Comparison of ENCODE assay signal across 8 cellular contexts in genomic region chr3:9249273-9250192, GRCh38. TPM values are rescaled to one million over a fixed set of nuclear protein-coding genes. Genes with fewer than 3 reads are reported as not detected.
A peak's percentile ranks its signal among the peaks of the same experiment; 100 is the strongest.
DNase-seq lines count a peak whose midpoint lies in the region; ATAC-seq and TF ChIP-seq lines count a peak whose summit lies in the region.

SRGAP3 (minus strand) TSS chr3:9249646; CDS start chr3:9248951, 695 bp downstream.

- TF ChIP-seq RAD21 in Ishikawa (IDR thresholded peaks at IDR 0.05; ENCODE audit: low read depth) = peak; percentile 40; the same call in 1 of the 2 replicates

- peaks cover 4 to 27% (median 14%) of the 10 kb centered on the region in 3 donors for H3K27me3 Mint-ChIP-seq in naive B cell

- no peak for TF ChIP-seq EP300 in Ishikawa (IDR thresholded peaks at IDR 0.05; ENCODE audit: borderline replicate concordance)

- peaks cover 0 to 3% (median 0%) of the 10 kb centered on the region in 7 donors for H3K9me3 Mint-ChIP-seq in naive B cell
- H3K9me3 Mint-ChIP-seq in stimulated activated effector memory CD8-positive, alpha-beta T cell treated with anti-CD3 and anti-CD28 coated beads, Interleukin-12 subunit alpha, Interleukin-12 subunit beta, amount 100 ng/mL, for 72 hours = no peaks in the 10 kb centered on the region

- DNase-seq in DMS114 treated with DMSO at 0.1 percent for 48 hours (lab: John Stamatoyannopoulos, UW; ENCODE audit: unreplicated experiment) (peak; percentile 93), fibroblast of gingiva (ENCODE audit: low read depth) (peak; percentile 81), naive B cell (peak; percentile 64)
- DNase-seq in activated T-cell treated with anti-CD3 and anti-CD28 coated beads, Interleukin-2, amount 50 U/mL, for 48 hours = peak; percentile 80 to 82
- peak; percentile 42 to 75 for DNase-seq in stimulated activated effector memory CD8-positive, alpha-beta T cell treated with anti-CD3 and anti-CD28 coated beads, Interleukin-12 subunit alpha, Interleukin-12 subunit beta, amount 100 ng/mL, for 72 hours (ENCODE audit: low spot score in 2 of 2)

- peak within 1 kb of the TSS; percentile 85 to 95 (median 92) for H3K4me3 Mint-ChIP-seq in naive B cell
- peak within 1 kb of the TSS; percentile 81 for H3K4me3 Mint-ChIP-seq in stimulated activated effector memory CD8-positive, alpha-beta T cell treated with anti-CD3 and anti-CD28 coated beads, Interleukin-12 subunit alpha, Interleukin-12 subunit beta, amount 100 ng/mL, for 72 hours

- peaks cover 17 to 27% (median 24%) of the 10 kb centered on the region in 3 donors for H3K4me1 Mint-ChIP-seq in naive B cell
- H3K4me1 Mint-ChIP-seq in stimulated activated effector memory CD8-positive, alpha-beta T cell treated with anti-CD3 and anti-CD28 coated beads, Interleukin-12 subunit alpha, Interleukin-12 subunit beta, amount 100 ng/mL, for 72 hours = peaks cover 20% of the 10 kb centered on the region

- no peaks in the 10 kb centered on the region for H3K36me3 Mint-ChIP-seq in naive B cell
- H3K36me3 Mint-ChIP-seq in stimulated activated effector memory CD8-positive, alpha-beta T cell treated with anti-CD3 and anti-CD28 coated beads, Interleukin-12 subunit alpha, Interleukin-12 subunit beta, amount 100 ng/mL, for 72 hours = no peaks in the 10 kb centered on the region

- peak within 1 kb of the TSS in 4 of 6 donors; percentile 36 to 80 (median 57) for H3K27ac Mint-ChIP-seq in naive B cell
- H3K27ac Mint-ChIP-seq in stimulated activated effector memory CD8-positive, alpha-beta T cell treated with anti-CD3 and anti-CD28 coated beads, Interleukin-12 subunit alpha, Interleukin-12 subunit beta, amount 100 ng/mL, for 72 hours = peak within 1 kb of the TSS; percentile 68

- ATAC-seq in GM21619 (IDR thresholded peaks at IDR 0.05; ENCODE audit: unreplicated experiment) (peak; percentile 100), naive B cell (ENCODE audit: low read depth in 2 of 2) (peak; percentile 98 to 99)
- ATAC-seq in stimulated activated effector memory CD8-positive, alpha-beta T cell treated with anti-CD3 and anti-CD28 coated beads, Interleukin-12 subunit alpha, Interleukin-12 subunit beta, amount 100 ng/mL, for 72 hours = peak; percentile 99

TF ChIP-seq in Ishikawa, 13 proteins besides CTCF, POLR2A, EP300 and RAD21:
- TF ChIP-seq ZBTB7A (IDR thresholded peaks at IDR 0.05; ENCODE audit: low read depth) (no peak), FOXM1 (IDR thresholded peaks at IDR 0.05; ENCODE audit: borderline replicate concordance, low read depth) (no peak), NFIC (IDR thresholded peaks at IDR 0.05) (no peak), MAX (IDR thresholded peaks at IDR 0.05) (0 out of 2 replicates have a peak, but pooled peaks have one; percentile 52), CREB1 (IDR thresholded peaks at IDR 0.05; ENCODE audit: low read depth) (peak; percentile 63), CEBPB (IDR thresholded peaks at IDR 0.05) (no peak), YY1 (IDR thresholded peaks at IDR 0.05; ENCODE audit: low read depth) (no peak), TEAD4 (IDR thresholded peaks at IDR 0.05) (no peak), TAF1 (IDR thresholded peaks at IDR 0.05; ENCODE audit: low read depth) (0 out of 2 replicates have a peak, but pooled peaks have one; percentile 23), EGR1 (IDR thresholded peaks at IDR 0.05) (no peak), TCF12 (IDR thresholded peaks at IDR 0.05; ENCODE audit: low read depth) (no peak)
- TF ChIP-seq, protein P1, sequence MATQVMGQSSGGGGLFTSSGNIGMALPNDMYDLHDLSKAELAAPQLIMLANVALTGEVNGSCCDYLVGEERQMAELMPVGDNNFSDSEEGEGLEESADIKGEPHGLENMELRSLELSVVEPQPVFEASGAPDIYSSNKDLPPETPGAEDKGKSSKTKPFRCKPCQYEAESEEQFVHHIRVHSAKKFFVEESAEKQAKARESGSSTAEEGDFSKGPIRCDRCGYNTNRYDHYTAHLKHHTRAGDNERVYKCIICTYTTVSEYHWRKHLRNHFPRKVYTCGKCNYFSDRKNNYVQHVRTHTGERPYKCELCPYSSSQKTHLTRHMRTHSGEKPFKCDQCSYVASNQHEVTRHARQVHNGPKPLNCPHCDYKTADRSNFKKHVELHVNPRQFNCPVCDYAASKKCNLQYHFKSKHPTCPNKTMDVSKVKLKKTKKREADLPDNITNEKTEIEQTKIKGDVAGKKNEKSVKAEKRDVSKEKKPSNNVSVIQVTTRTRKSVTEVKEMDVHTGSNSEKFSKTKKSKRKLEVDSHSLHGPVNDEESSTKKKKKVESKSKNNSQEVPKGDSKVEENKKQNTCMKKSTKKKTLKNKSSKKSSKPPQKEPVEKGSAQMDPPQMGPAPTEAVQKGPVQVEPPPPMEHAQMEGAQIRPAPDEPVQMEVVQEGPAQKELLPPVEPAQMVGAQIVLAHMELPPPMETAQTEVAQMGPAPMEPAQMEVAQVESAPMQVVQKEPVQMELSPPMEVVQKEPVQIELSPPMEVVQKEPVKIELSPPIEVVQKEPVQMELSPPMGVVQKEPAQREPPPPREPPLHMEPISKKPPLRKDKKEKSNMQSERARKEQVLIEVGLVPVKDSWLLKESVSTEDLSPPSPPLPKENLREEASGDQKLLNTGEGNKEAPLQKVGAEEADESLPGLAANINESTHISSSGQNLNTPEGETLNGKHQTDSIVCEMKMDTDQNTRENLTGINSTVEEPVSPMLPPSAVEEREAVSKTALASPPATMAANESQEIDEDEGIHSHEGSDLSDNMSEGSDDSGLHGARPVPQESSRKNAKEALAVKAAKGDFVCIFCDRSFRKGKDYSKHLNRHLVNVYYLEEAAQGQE (IDR thresholded peaks at IDR 0.05; ENCODE audit: low read depth) = no peak
- TF ChIP-seq, protein P2, sequence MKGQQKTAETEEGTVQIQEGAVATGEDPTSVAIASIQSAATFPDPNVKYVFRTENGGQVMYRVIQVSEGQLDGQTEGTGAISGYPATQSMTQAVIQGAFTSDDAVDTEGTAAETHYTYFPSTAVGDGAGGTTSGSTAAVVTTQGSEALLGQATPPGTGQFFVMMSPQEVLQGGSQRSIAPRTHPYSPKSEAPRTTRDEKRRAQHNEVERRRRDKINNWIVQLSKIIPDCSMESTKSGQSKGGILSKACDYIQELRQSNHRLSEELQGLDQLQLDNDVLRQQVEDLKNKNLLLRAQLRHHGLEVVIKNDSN (IDR thresholded peaks at IDR 0.05) = no peak
TF ChIP-seq in Ishikawa: peak in this region for 3.

TF ChIP-seq in PFSK-1, 5 proteins besides CTCF, POLR2A, EP300 and RAD21:
- TF ChIP-seq FOXP2 (optimal IDR thresholded peaks at IDR 0.05; ENCODE audit: borderline replicate concordance, extremely low read depth, extremely low read length, insufficient read depth) (no peak), POLR2AphosphoS5 (IDR thresholded peaks at IDR 0.05; ENCODE audit: low read depth, low read length) (peak; percentile 54; the same call in 1 of the 2 replicates), SIN3A (IDR thresholded peaks at IDR 0.05; ENCODE audit: borderline replicate concordance, insufficient read depth, low read length) (no peak), TAF1 (IDR thresholded peaks at IDR 0.05; ENCODE audit: borderline replicate concordance, insufficient read depth, low read length) (peak; percentile 45; the same call in 1 of the 2 replicates)
- TF ChIP-seq, protein P1 (IDR thresholded peaks at IDR 0.05; ENCODE audit: insufficient read depth in 1 of 2, low read depth in 2 of 2, low read length in 2 of 2) = no peak; a peak in 1 of 4 replicates

RNA-seq across cellular contexts. Expression of gene SRGAP3, which starts in this region (rescaled TPM):
- polyA plus RNA-seq in PFSK-1 (2012; ENCODE audit: insufficient read length, low read depth) = 2.8 TPM
- 1 to 10 TPM in 2 of 6 donors, under 1 TPM in 3, not detected in 1; 0.36 to 2.4 (median 0.87) TPM for polyA plus RNA-seq in naive B cell (ENCODE audit: low read depth in 6 of 6)

Comparison
In these comparisons a context has a peak if more than half of its experiments do, and no peak if none do; other contexts are left out.
1. Peak in every context shown above with its lines: DNase-seq and ATAC-seq.